ENCODE assay signal across 10 cellular contexts in the genomic region with DNA sequence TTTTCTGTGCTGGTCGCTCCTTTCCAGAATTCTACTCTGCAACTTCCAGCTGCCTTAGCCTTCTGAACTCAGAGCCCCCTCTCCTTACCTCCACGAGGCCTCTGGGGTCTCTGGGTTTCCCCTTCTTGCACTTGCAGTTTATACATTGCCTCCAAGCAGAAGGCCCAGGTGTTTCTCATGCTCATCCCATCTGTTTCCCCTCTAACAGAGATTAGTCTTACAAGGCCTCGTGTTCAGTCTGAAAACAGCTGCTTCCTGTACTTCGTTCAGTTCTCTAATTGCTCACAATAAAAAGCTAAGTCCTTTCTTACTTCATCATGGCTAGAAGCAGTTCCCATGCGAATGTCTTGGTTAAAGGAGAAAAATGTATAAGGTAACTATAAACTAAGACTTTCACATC.
DNase-seq lines count a peak whose midpoint lies in the region; ATAC-seq, FAIRE-seq and TF ChIP-seq lines count a peak whose summit lies in the region.
"Had no signal": no experiment of that assay in that cellular context is flagged by ENCODE, and none has a peak within 500 bp of the region (broad histone marks: within the 10 kb centered on the region; RNA-seq: fewer than 3 reads in every experiment).

No MANE protein-coding gene starts in this region.

- peak; percentile 30 for DNase-seq in DMS 273 treated with DMSO at 0.1 percent for 48 hours (lab: John Stamatoyannopoulos, UW)
- peak; percentile 73 to 78 for DNase-seq in Kasumi-1 (lab: John Stamatoyannopoulos, UW)
- peak; percentile 71 for DNase-seq in fibroblast of mammary gland (ENCODE audit: low read depth)
- no peak for DNase-seq in NCI-H748 (lab: John Stamatoyannopoulos, UW; ENCODE audit: unreplicated experiment)
- DNase-seq in LoVo (ENCODE audit: low spot score): no peak
- no peak for DNase-seq in OCI-M2 (lab: John Stamatoyannopoulos, UW; ENCODE audit: unreplicated experiment)
- no peak for DNase-seq in frontal cortex (ENCODE audit: low spot score in 2 of 2)
- DNase-seq: activated CD4-positive, alpha-beta memory T cell treated with anti-CD3 and anti-CD28 coated beads, Interleukin-2, amount 10 ng/mL, durations not matched to agents 7 days and 5 days had no signal

- H3K4me3 ChIP-seq in fibroblast of mammary gland (ENCODE audit: control insufficient read depth, low read depth, low read length): no peak overlapping the region

- peak; percentile 69 for ATAC-seq in GM21619 (IDR thresholded peaks at IDR 0.05; ENCODE audit: unreplicated experiment)
- ATAC-seq: esophagus mucosa had no signal

- FAIRE-seq in frontal cortex (lab: Jason Lieb, UNC): no peak

- no peak for TF ChIP-seq CTCF in fibroblast of mammary gland (conservative IDR thresholded peaks at IDR 0.05; ENCODE audit: control insufficient read depth, insufficient read depth, low read depth, low read length)

Comparison
In these comparisons a context has a peak if more than half of its experiments do, and no peak if none do; other contexts are left out.
1. DNase-seq: peak in DMS 273 treated with DMSO at 0.1 percent for 48 hours (single experiment), Kasumi-1 (2 of 2) and fibroblast of mammary gland (single experiment); none in NCI-H748 (single experiment), LoVo (single experiment), OCI-M2 (single experiment) and frontal cortex (0 of 2).